Comparison of ENCODE assay signal across 12 cellular contexts in the genomic region with DNA sequence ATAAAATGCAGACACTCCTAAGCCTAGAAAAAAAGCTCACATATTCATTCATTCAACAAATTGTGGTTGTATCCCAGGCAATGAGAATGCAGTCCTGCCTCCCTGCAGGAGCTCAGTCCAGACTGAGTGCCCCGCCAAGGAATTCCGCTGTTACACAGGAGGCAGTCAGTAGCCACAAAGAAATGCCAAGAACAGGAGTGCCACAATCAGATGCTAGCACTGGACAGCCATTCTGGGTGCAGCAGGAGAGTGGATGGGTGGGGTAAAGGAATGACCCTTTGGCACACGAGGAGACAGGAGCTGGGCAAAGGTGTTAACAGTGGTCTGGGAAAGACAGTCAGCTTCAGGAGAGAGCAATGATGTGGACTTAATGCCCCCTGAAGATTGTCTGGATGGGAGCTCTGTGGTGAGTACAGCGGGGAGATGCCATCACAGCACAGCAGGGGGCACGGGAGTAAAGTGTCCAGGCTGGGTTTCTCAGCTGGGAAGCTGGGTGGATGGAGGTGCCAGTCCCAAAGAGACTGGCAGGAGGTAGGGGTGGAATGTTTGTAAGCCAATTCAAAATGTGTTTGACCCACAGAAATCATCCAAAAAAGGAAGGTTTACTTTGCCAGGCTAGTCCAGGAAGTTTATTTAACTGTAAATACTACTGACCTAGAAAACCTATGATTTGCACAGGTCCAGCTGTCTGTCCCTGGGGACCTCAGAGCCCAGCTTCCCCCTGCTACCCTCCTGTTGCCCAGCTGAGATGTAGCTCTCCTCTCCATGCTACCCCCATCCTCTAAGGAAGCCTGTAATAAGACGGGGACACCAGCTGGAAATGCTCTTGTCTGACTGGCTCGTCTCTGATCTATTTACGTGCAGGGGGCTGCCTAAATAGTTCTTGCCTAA.
DNase-seq lines count a peak whose midpoint lies in the region; ATAC-seq and TF ChIP-seq lines count a peak whose summit lies in the region.
"Had no signal": no experiment of that assay in that cellular context is flagged by ENCODE, and none has a peak within 500 bp of the region (broad histone marks: within the 10 kb centered on the region; RNA-seq: fewer than 3 reads in every experiment).

No MANE protein-coding gene starts in this region.

- TF ChIP-seq CTCF in left ventricle myocardium inferior (IDR thresholded peaks at IDR 0.05; ENCODE audit: borderline replicate concordance) (no peak), adrenal gland (IDR thresholded peaks at IDR 0.05) (peak in 3 of 6 experiments; percentile 14 to 24 (median 20))

- H3K27ac ChIP-seq in right cardiac atrium (ENCODE audit: low read length) (no peak overlapping the region), left ventricle myocardium inferior (replicated peaks) (no peak overlapping the region), adrenal gland (peak overlapping the region in 4 of 5 donors; percentile 2 to 83 (median 60)), aorta (ENCODE audit: low read depth in 1 of 2, low read length in 2 of 2) (peak overlapping the region; percentile 16 to 73)
- H3K27ac ChIP-seq: HL-60 had no signal

- H3K4me3 ChIP-seq in right cardiac atrium (ENCODE audit: low read length) (no peak overlapping the region), left ventricle myocardium inferior (no peak overlapping the region), adrenal gland (no peak overlapping the region), aorta (ENCODE audit: low read length in 2 of 2) (no peak overlapping the region)

- H3K4me1 ChIP-seq in right cardiac atrium (ENCODE audit: control insufficient read depth, insufficient read depth, low read length) (peaks cover 3% of the 10 kb centered on the region), left ventricle myocardium inferior (peaks cover 22% of the 10 kb centered on the region), adrenal gland (replicated peaks in 1 of 2) (peaks cover 38 to 68% of the 10 kb centered on the region in 2 donors), aorta (ENCODE audit: control insufficient read depth in 1 of 2, insufficient read depth in 2 of 2, low read length in 2 of 2) (peaks cover 0 to 7% of the 10 kb centered on the region in 2 donors)

- no peaks in the 10 kb centered on the region for H3K9me3 ChIP-seq in right cardiac atrium (ENCODE audit: control insufficient read depth, low read length)
- no peaks in the 10 kb centered on the region for H3K9me3 ChIP-seq in left ventricle myocardium inferior (replicated peaks)
- no peaks in the 10 kb centered on the region for H3K9me3 ChIP-seq in adrenal gland (replicated peaks in 1 of 3)
- no peaks in the 10 kb centered on the region for H3K9me3 ChIP-seq in aorta (ENCODE audit: control insufficient read depth, low read length)

- ATAC-seq in right cardiac atrium (peak; percentile 72 to 77), left lobe of liver (peak; percentile 68), aorta (ENCODE audit: low FRiP score) (peak; percentile 73), GM19324 (IDR thresholded peaks at IDR 0.05; ENCODE audit: low FRiP score, unreplicated experiment) (no peak)

- intact Hi-C loops in right cardiac atrium (cut with DNase I) (no loop called here), left ventricle myocardium inferior (cut with micrococcal nuclease) (no loop called here), adrenal gland (cut with DNase I) (no loop called here), aorta (cut with DNase I) (loop anchor here in 1 of 2 donors (5.0 kb wide), 1 partner anchor 35 kb away; no protein-coding TSS in a partner anchor)

- DNase-seq in right cardiac atrium = no peak
- DNase-seq in left ventricle myocardium inferior = no peak
- peak in 3 of 7 donors; percentile 51 to 62 (median 59) for DNase-seq in adrenal gland
- no peak for DNase-seq in left lobe of liver (ENCODE audit: low spot score)
- DNase-seq in aorta = no peak
- DNase-seq in putamen (ENCODE audit: low spot score) = no peak
- no peak for DNase-seq in NCI-H2029 treated with DMSO at 0.1 percent for 48 hours (lab: John Stamatoyannopoulos, UW)
- DNase-seq: NCI-H146, nephron progenitor cell, OCI-M1 had no signal

- WGBS in right cardiac atrium = 64% methylated on average over 8 of the region's 8 CpGs
- 45 to 64% (median 57%) methylated on average over 7 to 8 of the region's 8 CpGs for WGBS in adrenal gland, 4 donors
- whole genome bisulfite sequencing in aorta, 2 donors = 13 to 14% methylated on average over 8 of the region's 8 CpGs

- H3K27me3 ChIP-seq in right cardiac atrium (ENCODE audit: control insufficient read depth, insufficient read depth) (no peaks in the 10 kb centered on the region), left ventricle myocardium inferior (ENCODE audit: low read depth) (no peaks in the 10 kb centered on the region), adrenal gland (no peaks in the 10 kb centered on the region), aorta (ENCODE audit: control insufficient read depth in 1 of 2, insufficient read depth in 2 of 2, low read length in 1 of 2) (no peaks in the 10 kb centered on the region)

- H3K36me3 ChIP-seq in left ventricle myocardium inferior (no peaks in the 10 kb centered on the region), adrenal gland (replicated peaks in 1 of 2) (peaks cover 0 to 6% of the 10 kb centered on the region in 2 donors), aorta (ENCODE audit: control insufficient read depth in 1 of 2, insufficient read depth in 2 of 2, low read length in 1 of 2) (no peaks in the 10 kb centered on the region)

- TF ChIP-seq POLR2A in adrenal gland (IDR thresholded peaks at IDR 0.05) = peak in 1 of 2 donors; percentile 23

Comparison
In these comparisons a context has a peak if more than half of its experiments do, and no peak if none do; other contexts are left out.
1. H3K27ac ChIP-seq: peak in adrenal gland (4 of 5) and aorta (2 of 2); none in right cardiac atrium (single experiment) and left ventricle myocardium inferior (single experiment).